In genomic region chr14:36675581-36675980, GRCh38 we compare ENCODE assay signal across 1 cellular context.
TF ChIP-seq lines count a peak whose summit lies in the region.

No MANE protein-coding gene starts in this region.

TF ChIP-seq in GM23338, 12 proteins besides CTCF, POLR2A, EP300 and RAD21 (continued from another document):
- no peak for TF ChIP-seq STAT1 (IDR thresholded peaks at IDR 0.05; ENCODE audit: unreplicated experiment)
- TF ChIP-seq ZNF462 (CRISPR knock-in tag; IDR thresholded peaks at IDR 0.05), result no peak
